Comparison of ENCODE assay signal across 8 cellular contexts in genomic region chr9:135209136-135209535, GRCh38.
"Had no signal": no experiment of that assay in that cellular context is flagged by ENCODE, and none has a peak within 500 bp of the region (broad histone marks: within the 10 kb centered on the region; RNA-seq: fewer than 3 reads in every experiment).

No MANE protein-coding gene starts in this region.

- H3K4me1 ChIP-seq: HAP-1 had no signal

- H3K4me1 Mint-ChIP-seq: GM23338, IgD-negative memory B cell had no signal

- ATAC-seq: GM23338, HCT116, HepG2 had no signal

- H3K36me3 ChIP-seq: HAP-1 had no signal

- H3K4me3 Mint-ChIP-seq: GM23338, IgD-negative memory B cell had no signal

- H3K9me3 ChIP-seq: HAP-1 had no signal

- DNase-seq: H7, KBM-7 had no signal

- H3K27ac ChIP-seq: HL-60 had no signal

- H3K4me3 ChIP-seq: GM23338, HAP-1 had no signal

- H3K27ac Mint-ChIP-seq: GM23338, IgD-negative memory B cell had no signal
